ENCODE assay signal across 14 cellular contexts in genomic region chr7:153886506-153887391, GRCh38.
A peak's percentile ranks its signal among the peaks of the same experiment; 100 is the strongest.
DNase-seq lines count a peak whose midpoint lies in the region; ATAC-seq and TF ChIP-seq lines count a peak whose summit lies in the region.
"Had no signal": no experiment of that assay in that cellular context is flagged by ENCODE, and none has a peak within 500 bp of the region (broad histone marks: within the 10 kb centered on the region; RNA-seq: fewer than 3 reads in every experiment).

No MANE protein-coding gene starts in this region.

- no peak for TF ChIP-seq POLR2A in uterus (IDR thresholded peaks at IDR 0.05)

- H3K27ac ChIP-seq in heart right ventricle (no peak overlapping the region), uterus (peak overlapping the region; percentile 48 to 51), SJCRH30 (no peak overlapping the region), RWPE1 (no peak overlapping the region)
- H3K27ac ChIP-seq: epithelial cell of prostate, HL-60, SJSA1 had no signal

- H3K4me3 ChIP-seq in heart right ventricle, result peak overlapping the region in 9 of 10 donors; percentile 2 to 33 (median 19)
- peak overlapping the region; percentile 30 to 42 for H3K4me3 ChIP-seq in uterus
- no peak overlapping the region for H3K4me3 ChIP-seq in SJCRH30
- H3K4me3 ChIP-seq: SJSA1 had no signal

- TF ChIP-seq CTCF in heart right ventricle (IDR thresholded peaks at IDR 0.05) (peak in 2 of 9 donors; percentile 17 to 18), uterus (IDR thresholded peaks at IDR 0.05) (peak in 3 of 4 experiments; percentile 22 to 56 (median 50)), RWPE1 (conservative IDR thresholded peaks at IDR 0.05; ENCODE audit: low read depth) (no peak)

- H3K36me3 ChIP-seq in heart right ventricle, result no peaks in the 10 kb centered on the region
- no peaks in the 10 kb centered on the region for H3K36me3 ChIP-seq in uterus
- no peaks in the 10 kb centered on the region for H3K36me3 ChIP-seq in SJCRH30
- H3K36me3 ChIP-seq: SJSA1 had no signal

- POLR2A ChIA-PET in RWPE1 (lab: Yijun Ruan, JAX; ENCODE audit: low non-redundant PET), result no interaction called here

- intact Hi-C loops in heart right ventricle (cut with DNase I), result no loop called here
- intact Hi-C loops in left ventricle myocardium superior (cut with micrococcal nuclease), result no loop called here
- intact Hi-C loops in uterus (cut with DNase I; ENCODE audit: low total_unique reads), result no loop called here

- H3K4me1 ChIP-seq in heart right ventricle, result peaks cover 0 to 9% (median 0%) of the 10 kb centered on the region in 9 donors
- peaks cover 0 to 3% of the 10 kb centered on the region in 2 donors for H3K4me1 ChIP-seq in uterus
- H3K4me1 ChIP-seq in SJCRH30, result no peaks in the 10 kb centered on the region
- H3K4me1 ChIP-seq: SJSA1 had no signal

- DNase-seq in heart right ventricle (no peak), left ventricle myocardium superior (no peak), ecto neural progenitor cell (ENCODE audit: low spot score) (peak; percentile 79), midbrain (lab: John Stamatoyannopoulos, UW) (peak; percentile 52), uterus (peak; percentile 16 to 33), SJCRH30 (no peak), RWPE1 (ENCODE audit: low spot score) (no peak), NCI-H2029 treated with DMSO at 0.1 percent for 48 hours (lab: John Stamatoyannopoulos, UW) (no peak)
- DNase-seq: activated CD4-positive, alpha-beta T cell treated with anti-CD3 and anti-CD28 coated beads, Interleukin-2, amount 50 U/mL, for 4 hours; activated naive CD4-positive, alpha-beta T cell treated with anti-CD3 and anti-CD28 coated beads, Interleukin-2, amount 50 U/mL, for 16 hours had no signal

- peak in 2 of 8 donors; percentile 46 to 61 for ATAC-seq in heart right ventricle
- no peak for ATAC-seq in left ventricle myocardium superior
- ATAC-seq: stimulated activated memory B cell treated with anti-CD40 and anti-IgM and Interleukin-4, amounts not matched to agents 10 μg/mL and 1 μg/mL and 100 μg/mL, for 72 hours had no signal

- 1% methylated on average over 86 to 98 of the region's 98 CpGs for WGBS in heart right ventricle, 2 donors

- peaks cover 9 to 60% (median 47%) of the 10 kb centered on the region in 7 donors for H3K27me3 ChIP-seq in heart right ventricle
- H3K27me3 ChIP-seq in uterus, result no peaks in the 10 kb centered on the region
- H3K27me3 ChIP-seq in SJCRH30, result no peaks in the 10 kb centered on the region
- H3K27me3 ChIP-seq: SJSA1 had no signal

- CTCF ChIA-PET in RWPE1 (lab: Yijun Ruan, JAX), result no interaction called here

- H3K9me3 ChIP-seq in heart right ventricle (no peaks in the 10 kb centered on the region), uterus (no peaks in the 10 kb centered on the region), SJCRH30 (replicated peaks) (no peaks in the 10 kb centered on the region)

Comparison
In these comparisons a context has a peak if more than half of its experiments do, and no peak if none do; other contexts are left out.
1. DNase-seq: peak in ecto neural progenitor cell (single experiment), midbrain (single experiment) and uterus (2 of 2); none in heart right ventricle (0 of 2), left ventricle myocardium superior (single experiment), SJCRH30 (0 of 2), RWPE1 (single experiment) and NCI-H2029 treated with DMSO at 0.1 percent for 48 hours (single experiment).
2. H3K27ac ChIP-seq: peak in uterus (2 of 2); none in heart right ventricle (0 of 10), SJCRH30 (single experiment) and RWPE1 (single experiment).